In the genomic region with DNA sequence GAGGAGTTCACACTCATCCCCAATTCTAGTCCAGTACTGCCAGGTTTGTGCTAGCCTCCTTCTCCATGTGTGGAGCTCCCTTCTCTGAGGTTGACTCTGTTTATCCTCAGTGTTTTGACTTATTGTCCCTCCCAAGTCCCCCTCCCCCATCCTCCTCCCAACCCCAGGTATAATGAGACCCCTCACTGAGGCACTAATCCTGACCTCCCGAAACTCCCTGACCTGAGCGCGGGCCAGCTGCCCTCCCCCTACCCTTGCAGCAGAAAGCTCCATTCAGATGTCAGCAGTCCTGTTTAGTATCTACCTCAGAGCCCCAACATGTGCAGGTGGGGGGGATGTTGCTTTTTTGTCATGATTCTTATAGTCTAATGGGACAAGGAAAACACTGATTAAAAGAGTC, we compare ENCODE assay signal across 15 cellular contexts.
"Had no signal": no experiment of that assay in that cellular context is flagged by ENCODE, and none has a peak within 500 bp of the region (broad histone marks: within the 10 kb centered on the region; RNA-seq: fewer than 3 reads in every experiment).

No MANE protein-coding gene starts in this region.

- H3K4me3 Mint-ChIP-seq: activated B cell treated with CpG ODN at 0.5 μM for 24 hours; activated naive CD4-positive, alpha-beta T cell treated with anti-CD3 and anti-CD28 coated beads for 36 hours had no signal

- H3K27me3 ChIP-seq: colonic mucosa, esophagus muscularis mucosa, ovary had no signal

- H3K4me1 ChIP-seq: colonic mucosa, esophagus muscularis mucosa had no signal

- H3K9me3 Mint-ChIP-seq: activated B cell treated with CpG ODN at 0.5 μM for 24 hours; activated naive CD4-positive, alpha-beta T cell treated with anti-CD3 and anti-CD28 coated beads for 36 hours; activated T-helper 2 cell treated with anti-CD3 and anti-CD28 coated beads, Interferon-gamma antibody, Interleukin-2, Interleukin-4, amounts not matched to agents 10 μg/mL and 5 μg/mL and 100 μg/mL, durations not matched to agents 14 hours and 24 hours and 36 hours had no signal

- DNase-seq: activated B cell treated with CpG ODN at 0.5 μM for 24 hours; activated CD4-positive, alpha-beta T cell treated with anti-CD3 and anti-CD28 coated beads for 48 hours; activated naive CD4-positive, alpha-beta T cell treated with anti-CD3 and anti-CD28 coated beads for 36 hours; central memory CD4-positive, alpha-beta T cell; colonic mucosa; hypothalamus; left cardiac atrium; midbrain; ovary; stimulated activated CD4-positive, alpha-beta T cell treated with anti-CD3 and anti-CD28 coated beads, Interleukin-1b, Interleukin-23, amount 100 ng/mL, for 48 hours; T-helper 2 cell had no signal

- H3K27me3 Mint-ChIP-seq: activated B cell treated with CpG ODN at 0.5 μM for 24 hours had no signal

- ATAC-seq: SK-N-SH treated with all-trans-retinoic acid at 6 μM for 48 hours had no signal

- H3K4me3 ChIP-seq: colonic mucosa, esophagus muscularis mucosa, lung, ovary had no signal

- H3K9me3 ChIP-seq: colonic mucosa, esophagus muscularis mucosa, ovary had no signal

- H3K27ac Mint-ChIP-seq: activated B cell treated with CpG ODN at 0.5 μM for 24 hours; activated naive CD4-positive, alpha-beta T cell treated with anti-CD3 and anti-CD28 coated beads for 36 hours; activated T-helper 2 cell treated with anti-CD3 and anti-CD28 coated beads, Interferon-gamma antibody, Interleukin-2, Interleukin-4, amounts not matched to agents 10 μg/mL and 5 μg/mL and 100 μg/mL, durations not matched to agents 14 hours and 24 hours and 36 hours had no signal

- H3K27ac ChIP-seq: colonic mucosa, esophagus muscularis mucosa, ovary had no signal

- H3K4me1 Mint-ChIP-seq: activated B cell treated with CpG ODN at 0.5 μM for 24 hours had no signal

- H3K36me3 ChIP-seq: colonic mucosa, ovary had no signal
